21 cellular contexts compared by ENCODE assay signal in genomic region chr10:84607523-84607922, GRCh38.
DNase-seq lines count a peak whose midpoint lies in the region; ATAC-seq, FAIRE-seq and TF ChIP-seq lines count a peak whose summit lies in the region.
"Had no signal": no experiment of that assay in that cellular context is flagged by ENCODE, and none has a peak within 500 bp of the region (broad histone marks: within the 10 kb centered on the region; RNA-seq: fewer than 3 reads in every experiment).

No MANE protein-coding gene starts in this region.

- FAIRE-seq in GM12878 (lab: Jason Lieb, UNC), result no peak
- FAIRE-seq: D721Med, GM12892, H54 had no signal

- RAD21 ChIA-PET in GM12878 (lab: Charles Lee; ENCODE audit: unreplicated experiment), result interaction anchor here (0.8 kb wide), 1 partner anchor 67 kb away, joined by 4 read pairs; no protein-coding TSS in a partner anchor

- H4K5ac ChIP-seq in mesendoderm (ENCODE audit: low read length), result no peak overlapping the region

- no peak overlapping the region for H2AK5ac ChIP-seq in mesendoderm (ENCODE audit: low read length)

- H3K9ac ChIP-seq in GM12878 (ENCODE audit: control insufficient read depth, insufficient read depth, low read length) (no peak overlapping the region), mesendoderm (ENCODE audit: low read length) (no peak overlapping the region)
- H3K9ac ChIP-seq: SK-N-SH had no signal

- no peaks in the 10 kb centered on the region for H3K79me2 ChIP-seq in GM12878 (ENCODE audit: control insufficient read depth, insufficient read depth, low read length)
- no peaks in the 10 kb centered on the region for H3K79me2 ChIP-seq in mesendoderm (ENCODE audit: control insufficient read depth, insufficient read depth, low read length)

- no peak overlapping the region for H2BK5ac ChIP-seq in mesendoderm (ENCODE audit: low read length)

- no peak overlapping the region for H3K4me2 ChIP-seq in GM12878 (ENCODE audit: control insufficient read depth, insufficient read depth)
- no peak overlapping the region for H3K4me2 ChIP-seq in mesendoderm (ENCODE audit: low read length)
- H3K4me2 ChIP-seq: SK-N-SH had no signal

- no peak for TF ChIP-seq CTCF in GM12878 (IDR thresholded peaks at IDR 0.05 in 2 of 3, conservative IDR thresholded peaks at IDR 0.05 in 1 of 3; ENCODE audit: control insufficient read depth in 2 of 3, extremely low read depth in 1 of 3, insufficient read depth in 1 of 3, low read depth in 3 of 3, low read length in 3 of 3)
- TF ChIP-seq CTCF in GM10266 (IDR thresholded peaks at IDR 0.05; ENCODE audit: control insufficient read depth, insufficient read depth, low read depth, missing control alignments), result no peak

- no peaks in the 10 kb centered on the region for H4K20me1 ChIP-seq in GM12878 (ENCODE audit: control insufficient read depth, insufficient read depth)

- H3K27me3 ChIP-seq in GM12878 (replicated peaks in 1 of 2; ENCODE audit: control insufficient read depth in 2 of 2, insufficient read depth in 2 of 2, low read length in 1 of 2), result peaks cover 0 to 3% of the 10 kb centered on the region in 2 experiments; a peak in 1 of 4 replicates
- H3K27me3 ChIP-seq in mesendoderm (ENCODE audit: insufficient read depth, low read length, poor library complexity), result no peaks in the 10 kb centered on the region
- H3K27me3 ChIP-seq: BE2C had no signal

- H3K4me1 ChIP-seq in GM12878 (ENCODE audit: control insufficient read depth, insufficient read depth, low read length), result no peaks in the 10 kb centered on the region
- H3K4me1 ChIP-seq in mesendoderm (ENCODE audit: control insufficient read depth, low read depth, low read length), result peaks cover 2% of the 10 kb centered on the region
- H3K4me1 ChIP-seq: BE2C had no signal

- no peaks in the 10 kb centered on the region for H3K79me1 ChIP-seq in mesendoderm (ENCODE audit: low read length)

- H3K56ac ChIP-seq in mesendoderm (ENCODE audit: low read length), result peak overlapping the region; percentile 59

- CTCF ChIA-PET in GM12878 (lab: Yijun Ruan, JAX), result no interaction called here

- H2AFZ ChIP-seq in GM12878 (ENCODE audit: control insufficient read depth, low read depth, low read length), result no peak overlapping the region

- WGBS in GM12878 (ENCODE audit: insufficient coverage, insufficient replicate concordance, low lambda C conversion rate, missing lambda C conversion rate), result 24% methylated on average over 9 of the region's 9 CpGs
- no CpG with 5 or more reads among the region's 9 CpGs for WGBS in mesendoderm (ENCODE audit: extremely low coverage, insufficient coverage, low lambda C conversion rate)

- no peak for TF ChIP-seq POLR2A in GM12878 (IDR thresholded peaks at IDR 0.05; ENCODE audit: low read depth, low read length)

- H3K27ac ChIP-seq in GM12878 (ENCODE audit: control insufficient read depth, insufficient read depth) (no peak overlapping the region), mesendoderm (ENCODE audit: low read depth, low read length) (no peak overlapping the region)

- in situ Hi-C loops in GM12878 (cut with MboI), result no loop called here

- no peak overlapping the region for H3K18ac ChIP-seq in mesendoderm (ENCODE audit: low read length)

- no peak overlapping the region for H2BK15ac ChIP-seq in mesendoderm (replicated peaks; ENCODE audit: low read depth)

- ATAC-seq in HG03432 (IDR thresholded peaks at IDR 0.05; ENCODE audit: unreplicated experiment) (peak; percentile 38), GM12878 (peak; percentile 23; the same call in 1 of the 3 replicates)
- ATAC-seq: CD8-positive, alpha-beta T cell had no signal

- no peak overlapping the region for H3K4ac ChIP-seq in mesendoderm (ENCODE audit: low read depth, low read length)

- BruUV-seq in GM12878 (replicated peaks; lab: Mats Ljungman, UMichigan), result no TSS peak

- no peak overlapping the region for H4K8ac ChIP-seq in mesendoderm (ENCODE audit: low read depth, low read length)

- no peaks in the 10 kb centered on the region for H3K9me3 ChIP-seq in GM12878 (replicated peaks; ENCODE audit: control insufficient read depth, insufficient read depth, low read length)
- H3K9me3 ChIP-seq: BE2C, SK-N-SH had no signal

- POLR2A ChIA-PET in GM12878 (lab: Charles Lee), result no interaction called here

- no peak overlapping the region for H3K23ac ChIP-seq in mesendoderm (ENCODE audit: low read length)

- no peak for TF ChIP-seq EP300 in GM12878 (IDR thresholded peaks at IDR 0.05; ENCODE audit: borderline replicate concordance in 1 of 2, control insufficient read depth in 1 of 2, low read depth in 2 of 2, low read length in 2 of 2)

- H3K4me3 ChIP-seq in GM12878 (no peak overlapping the region), mesendoderm (ENCODE audit: low read length) (no peak overlapping the region)

- no peak for TF ChIP-seq RAD21 in GM12878 (IDR thresholded peaks at IDR 0.05; ENCODE audit: insufficient read depth, low read depth, low read length)

- no peak overlapping the region for H2BK120ac ChIP-seq in mesendoderm (ENCODE audit: low read depth, low read length)

- H3K36me3 ChIP-seq in GM12878 (ENCODE audit: control insufficient read depth in 2 of 2, insufficient read depth in 2 of 2, low read length in 1 of 2), result no peaks in the 10 kb centered on the region
- H3K36me3 ChIP-seq in mesendoderm (ENCODE audit: control insufficient read depth, insufficient read depth, low read length), result no peaks in the 10 kb centered on the region
- H3K36me3 ChIP-seq: BE2C had no signal

- intact Hi-C loops in GM12878 (cut with micrococcal nuclease; ENCODE audit: unreplicated experiment), result no loop called here

- peak; percentile 27 for DNase-seq in NCI-H146 (lab: John Stamatoyannopoulos, UW)
- no peak for DNase-seq in NCI-H146 treated with DMSO at 0.1 percent for 48 hours (lab: John Stamatoyannopoulos, UW; ENCODE audit: unreplicated experiment)
- no peak for DNase-seq in GM12878 (ENCODE audit: low read depth, low spot score)
- DNase-seq in mesendoderm, result no peak
- no peak for DNase-seq in hypothalamus (lab: John Stamatoyannopoulos, UW)
- DNase-seq in GM10266 (ENCODE audit: extremely low spot score), result no peak
- no peak for DNase-seq in activated CD4-positive, CD25-positive, alpha-beta regulatory T cell (lab: John Stamatoyannopoulos, UW)
- DNase-seq: 8988T; BE2C; CD8-positive, alpha-beta T cell; GDM1; HFFc6; NCI-H2029; NCI-H524 treated with DMSO at 0.1 percent for 48 hours; NK-92 treated with Interleukin-12 subunit alpha and Interleukin-12 subunit beta, amount 100 ng/mL, for 24 hours; SHP77; SK-N-SH had no signal

- SMC1A ChIA-PET in GM12878 (lab: Charles Lee; ENCODE audit: uncharacterized antibody, unreplicated experiment), result interaction anchor here (1.6 kb wide), 1 partner anchor 67 kb away, joined by 3 read pairs; no protein-coding TSS in a partner anchor

TF ChIP-seq in GM12878, 131 proteins besides CTCF, POLR2A, EP300 and RAD21 (continues in another document):
- TF ChIP-seq ESRRA (IDR thresholded peaks at IDR 0.05; ENCODE audit: low read length) (no peak), YY1 (IDR thresholded peaks at IDR 0.05; ENCODE audit: low read depth, low read length) (no peak), ATF7 (IDR thresholded peaks at IDR 0.05; ENCODE audit: low read depth) (no peak), MTA2 (IDR thresholded peaks at IDR 0.05; ENCODE audit: low read depth) (no peak), USF2 (IDR thresholded peaks at IDR 0.05; ENCODE audit: borderline replicate concordance, low read depth, low read length) (no peak), MYC (IDR thresholded peaks at IDR 0.05; ENCODE audit: insufficient read depth, insufficient read length, insufficient replicate concordance, low read length, severe bottlenecking) (no peak), HDAC6 (IDR thresholded peaks at IDR 0.05; ENCODE audit: unreplicated experiment) (no peak)
- TF ChIP-seq, protein P1, sequence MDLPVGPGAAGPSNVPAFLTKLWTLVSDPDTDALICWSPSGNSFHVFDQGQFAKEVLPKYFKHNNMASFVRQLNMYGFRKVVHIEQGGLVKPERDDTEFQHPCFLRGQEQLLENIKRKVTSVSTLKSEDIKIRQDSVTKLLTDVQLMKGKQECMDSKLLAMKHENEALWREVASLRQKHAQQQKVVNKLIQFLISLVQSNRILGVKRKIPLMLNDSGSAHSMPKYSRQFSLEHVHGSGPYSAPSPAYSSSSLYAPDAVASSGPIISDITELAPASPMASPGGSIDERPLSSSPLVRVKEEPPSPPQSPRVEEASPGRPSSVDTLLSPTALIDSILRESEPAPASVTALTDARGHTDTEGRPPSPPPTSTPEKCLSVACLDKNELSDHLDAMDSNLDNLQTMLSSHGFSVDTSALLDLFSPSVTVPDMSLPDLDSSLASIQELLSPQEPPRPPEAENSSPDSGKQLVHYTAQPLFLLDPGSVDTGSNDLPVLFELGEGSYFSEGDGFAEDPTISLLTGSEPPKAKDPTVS (IDR thresholded peaks at IDR 0.05; ENCODE audit: low read depth, low read length), result no peak
